10 cellular contexts compared by ENCODE assay signal in the genomic region with DNA sequence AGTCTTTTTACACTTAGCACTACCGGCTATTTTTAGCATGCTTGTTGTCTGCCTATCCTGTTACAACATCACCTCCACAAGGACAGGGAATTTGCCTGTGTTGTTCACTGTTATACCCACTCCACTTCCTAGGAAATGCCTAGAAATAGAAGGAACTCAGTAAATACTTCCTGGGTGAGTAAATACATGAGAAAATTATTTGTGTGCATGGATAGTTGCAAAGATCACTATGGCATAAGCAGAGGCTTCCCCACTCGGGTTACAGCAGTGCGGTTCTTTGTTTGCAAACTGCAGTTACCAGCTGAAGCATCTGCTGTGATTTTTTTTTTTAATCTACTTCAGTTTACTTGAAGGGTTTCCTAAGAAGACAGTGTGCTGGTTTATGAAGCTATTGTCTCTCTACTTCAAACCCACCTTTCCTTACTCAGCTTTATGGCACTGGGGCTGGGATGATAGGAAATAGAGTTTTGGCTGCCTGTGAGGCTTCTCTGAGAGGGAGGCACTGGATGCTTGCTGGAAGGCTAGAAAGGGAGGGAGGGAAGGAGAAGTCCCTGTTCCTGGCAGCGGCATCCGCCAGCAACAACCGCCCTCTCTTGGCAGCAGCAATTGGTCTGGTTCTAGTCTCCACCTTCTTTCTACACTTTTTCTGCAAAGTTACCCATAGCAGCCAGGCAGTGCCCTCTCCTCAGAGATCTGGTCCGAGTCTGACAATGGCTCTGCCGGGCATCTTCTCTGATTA. TPM values are rescaled to one million over a fixed set of nuclear protein-coding genes. Genes with fewer than 3 reads are reported as not detected.
DNase-seq lines count a peak whose midpoint lies in the region; ATAC-seq, FAIRE-seq and TF ChIP-seq lines count a peak whose summit lies in the region.
"Had no signal": no experiment of that assay in that cellular context is flagged by ENCODE, and none has a peak within 500 bp of the region (broad histone marks: within the 10 kb centered on the region; RNA-seq: fewer than 3 reads in every experiment).

No MANE protein-coding gene starts in this region.

- H3K79me2 ChIP-seq in mammary epithelial cell (ENCODE audit: insufficient read depth, low read length): no peaks in the 10 kb centered on the region

- DNase-seq in M059J (ENCODE audit: low read depth) (peak; percentile 10), mammary epithelial cell (no peak), islet precursor cell (peak; percentile 76), NOMO-1 (lab: John Stamatoyannopoulos, UW; ENCODE audit: unreplicated experiment in 2 of 2) (no peak), small intestine (no peak)

- no peaks in the 10 kb centered on the region for H4K20me1 ChIP-seq in mammary epithelial cell (ENCODE audit: insufficient read depth, low read length)

- FAIRE-seq in small intestine (lab: Jason Lieb, UNC): no peak
- FAIRE-seq: GM12878 had no signal

- in situ Hi-C loops in mammary epithelial cell (cut with MboI; ENCODE audit: low sequenced_read_pairs in 2 of 2): loop anchor here in 1 of 2 donors (25.0 kb wide), 1 partner anchor 210 kb away; a partner anchor contains a TSS

- BruUV-seq in mammary epithelial cell (replicated peaks; lab: Mats Ljungman, UMichigan): no TSS peak

- ATAC-seq in GM21723 (IDR thresholded peaks at IDR 0.05; ENCODE audit: unreplicated experiment) (no peak), GM19397 (IDR thresholded peaks at IDR 0.05; ENCODE audit: unreplicated experiment) (no peak)
- ATAC-seq: GM12878 had no signal

- H3K9me3 ChIP-seq in mammary epithelial cell (replicated peaks; ENCODE audit: insufficient read depth, low read length): no peaks in the 10 kb centered on the region
- H3K9me3 ChIP-seq in skeletal muscle satellite cell (replicated peaks; ENCODE audit: low read length): no peaks in the 10 kb centered on the region
- no peaks in the 10 kb centered on the region for H3K9me3 ChIP-seq in small intestine (ENCODE audit: control insufficient read depth, low read depth)

- H3K27ac ChIP-seq in mammary epithelial cell (ENCODE audit: insufficient read depth, low read depth, low read length): no peak overlapping the region
- no peak overlapping the region for H3K27ac ChIP-seq in small intestine (ENCODE audit: low read depth in 1 of 2, low read length in 1 of 2)

- dilution Hi-C loops in mammary epithelial cell (cut with HindIII; ENCODE audit: low sequenced_read_pairs): no loop called here

- peaks cover 2% of the 10 kb centered on the region for H3K4me1 ChIP-seq in mammary epithelial cell (ENCODE audit: insufficient read depth, low read length)
- H3K4me1 ChIP-seq in skeletal muscle satellite cell (ENCODE audit: control insufficient read depth, insufficient read depth, low read length): peaks cover 26% of the 10 kb centered on the region
- no peaks in the 10 kb centered on the region for H3K4me1 ChIP-seq in small intestine (ENCODE audit: control insufficient read depth in 2 of 2, insufficient read depth in 1 of 2, low read depth in 1 of 2, low read length in 1 of 2)

- no peak overlapping the region for H3K4me3 ChIP-seq in mammary epithelial cell (replicated peaks in 1 of 3; ENCODE audit: insufficient read depth in 1 of 3, low read depth in 2 of 3, low read length in 3 of 3)
- peak overlapping the region; percentile 32 for H3K4me3 ChIP-seq in skeletal muscle satellite cell (ENCODE audit: low read length)
- no peak overlapping the region for H3K4me3 ChIP-seq in small intestine (ENCODE audit: low read depth in 1 of 2, low read length in 2 of 2)
- H3K4me3 ChIP-seq: GM12878, lung had no signal

- WGBS in mammary epithelial cell (ENCODE audit: low coverage, missing lambda C conversion rate): 41% methylated on average over 5 of the region's 8 CpGs
- 32 to 44% (median 41%) methylated on average over 8 of the region's 8 CpGs for WGBS in small intestine, 3 donors

- CTCF ChIA-PET in mammary epithelial cell (lab: Charles Lee; ENCODE audit: low non-redundant PET): no interaction called here

- no peaks in the 10 kb centered on the region for H3K27me3 ChIP-seq in mammary epithelial cell (ENCODE audit: insufficient read depth, low read length)
- no peaks in the 10 kb centered on the region for H3K27me3 ChIP-seq in skeletal muscle satellite cell (ENCODE audit: control insufficient read depth, insufficient read depth, low read length)
- peaks cover 0 to 3% of the 10 kb centered on the region in 2 donors for H3K27me3 ChIP-seq in small intestine (ENCODE audit: control insufficient read depth in 2 of 2, insufficient read depth in 2 of 2, low read length in 2 of 2)

- intact Hi-C loops in mammary epithelial cell (cut with micrococcal nuclease): loop anchor here (5.0 kb wide), 2 partner anchors 265 to 525 kb away; no protein-coding TSS in a partner anchor

- H3K4me2 ChIP-seq in mammary epithelial cell (ENCODE audit: insufficient read depth, low read depth, low read length) (no peak overlapping the region), skeletal muscle satellite cell (ENCODE audit: low read length) (peak overlapping the region; percentile 71)

- H3K9ac ChIP-seq in mammary epithelial cell (ENCODE audit: insufficient read depth, low read length) (no peak overlapping the region), skeletal muscle satellite cell (ENCODE audit: low read depth, low read length) (no peak overlapping the region)

- H2AFZ ChIP-seq in mammary epithelial cell (ENCODE audit: low read depth, low read length): peak overlapping the region; percentile 8

- TF ChIP-seq CTCF in mammary epithelial cell (conservative IDR thresholded peaks at IDR 0.05 in 1 of 2, IDR thresholded peaks at IDR 0.05 in 1 of 2; ENCODE audit: extremely low read depth in 1 of 2, insufficient read depth in 1 of 2, low read depth in 1 of 2, low read length in 2 of 2): no peak

- H3K36me3 ChIP-seq in mammary epithelial cell (ENCODE audit: insufficient read depth, low read length) (no peaks in the 10 kb centered on the region), skeletal muscle satellite cell (ENCODE audit: insufficient read depth, low read length) (no peaks in the 10 kb centered on the region), small intestine (ENCODE audit: control insufficient read depth in 2 of 2, insufficient read depth in 2 of 2, low read length in 2 of 2) (no peaks in the 10 kb centered on the region)

RNA-seq across cellular contexts. Expression of a gene that starts 29.1 kb away (rescaled TPM):
- total RNA-seq in M059J (2014; rRNA removed; shearing (Covaris generic)): not detected in 2 replicates
- total RNA-seq in mammary epithelial cell: not detected
- polyA plus RNA-seq in mammary epithelial cell (not detected), small intestine (not detected)
- not detected for polyA minus RNA-seq in mammary epithelial cell
- not detected in 2 replicates for total RNA-seq in skeletal muscle satellite cell (2012; rRNA removed)
- total RNA-seq: GM12878 had no signal

RNA-seq across cellular contexts. Expression of a gene that starts 40.5 kb away (rescaled TPM):
- total RNA-seq in M059J (2014; rRNA removed; shearing (Covaris generic)): 14.9 and 17.7 TPM in 2 replicates
- 10 to 100 TPM in 1 of 2 donors, 1 to 10 TPM in 1; 5.0 to 24.0 TPM for total RNA-seq in mammary epithelial cell
- polyA plus RNA-seq in mammary epithelial cell (231 TPM), small intestine (100 to 1,000 TPM in 1 of 3 donors, 10 to 100 TPM in 2; 26.4 to 104 (median 65.9) TPM)
- 214 TPM for polyA minus RNA-seq in mammary epithelial cell
- total RNA-seq in skeletal muscle satellite cell (2012; rRNA removed): 5.5 and 6.6 TPM in 2 replicates

Comparison
In these comparisons a context has a peak if more than half of its experiments do, and no peak if none do; other contexts are left out.
1. DNase-seq: peak in M059J (single experiment) and islet precursor cell (single experiment); none in mammary epithelial cell (single experiment), NOMO-1 (0 of 2) and small intestine (single experiment).